In genomic region chrX:15654804-15655203, GRCh38 we compare ENCODE assay signal across 13 cellular contexts. TPM values are rescaled to one million over a fixed set of nuclear protein-coding genes. Genes with fewer than 3 reads are reported as not detected.
DNase-seq lines count a peak whose midpoint lies in the region; ATAC-seq, FAIRE-seq and TF ChIP-seq lines count a peak whose summit lies in the region.
"Not testable (repeated sequence)": the region's sequence is repeated elsewhere in the genome, so short reads cannot be mapped to it uniquely, and the experiment has no call there.
"Had no signal": no experiment of that assay in that cellular context is flagged by ENCODE, and none has a peak within 500 bp of the region (broad histone marks: within the 10 kb centered on the region; RNA-seq: fewer than 3 reads in every experiment).

No MANE protein-coding gene starts in this region.

- not testable (repeated sequence) for H3K4me1 Mint-ChIP-seq in activated naive CD8-positive, alpha-beta T cell treated with anti-CD3 and anti-CD28 coated beads, Interleukin-2, amount 10 ng/mL, durations not matched to agents 7 days and 5 days; effector memory CD8-positive, alpha-beta T cell (ENCODE audit: low read depth in 2 of 2)
- H3K4me1 Mint-ChIP-seq in natural killer cell, result peaks cover 13 to 31% of the 10 kb centered on the region in 2 donors

- not testable (repeated sequence) for H3K27me3 ChIP-seq in K562 (ENCODE audit: control insufficient read depth in 2 of 2, insufficient read depth in 2 of 2, low read length in 2 of 2)

- H3K27me3 Mint-ChIP-seq in activated naive CD8-positive, alpha-beta T cell treated with anti-CD3 and anti-CD28 coated beads, Interleukin-2, amount 10 ng/mL, durations not matched to agents 7 days and 5 days, result not testable (repeated sequence)
- H3K27me3 Mint-ChIP-seq in effector memory CD8-positive, alpha-beta T cell, result peaks cover 0 to 11% of the 10 kb centered on the region in 2 donors
- H3K27me3 Mint-ChIP-seq in natural killer cell (ENCODE audit: low read depth in 2 of 2), result peaks cover 1 to 37% of the 10 kb centered on the region in 2 donors

- not testable (repeated sequence) for H3K9ac ChIP-seq in K562 (ENCODE audit: insufficient read depth in 1 of 2, low read depth in 2 of 2, low read length in 2 of 2)

- H3K9me1 ChIP-seq in K562 (ENCODE audit: control insufficient read depth, insufficient read depth, low read length), result not testable (repeated sequence)

- not testable (repeated sequence) for H4K20me1 ChIP-seq in K562 (replicated peaks; ENCODE audit: control insufficient read depth, insufficient read depth, low read length)

- not testable (repeated sequence) for H3K9me3 Mint-ChIP-seq in activated naive CD8-positive, alpha-beta T cell treated with anti-CD3 and anti-CD28 coated beads, Interleukin-2, amount 10 ng/mL, durations not matched to agents 7 days and 5 days; effector memory CD8-positive, alpha-beta T cell; natural killer cell

- intact Hi-C loops in K562 (cut with micrococcal nuclease), result loop anchor here (10.0 kb wide), 1 partner anchor 310 kb away; no protein-coding TSS in a partner anchor
- intact Hi-C loops in natural killer cell (cut with micrococcal nuclease), result not testable (repeated sequence)

- not testable (repeated sequence) for H3K9me3 ChIP-seq in K562 (replicated peaks; ENCODE audit: control insufficient read depth, insufficient read depth, low read depth, low read length)

- POLR2A ChIA-PET in activated naive CD8-positive, alpha-beta T cell treated with anti-CD3 and anti-CD28 coated beads, Interleukin-2, amount 10 ng/mL, durations not matched to agents 7 days and 5 days (lab: Charles Lee), result not testable (repeated sequence)
- POLR2A ChIA-PET in K562 (lab: Yijun Ruan, JAX), result interaction anchor here (0.6 to 1.5 kb wide), 2 partner anchors 11 to 20 kb away, joined by 3 to 4 read pairs; no protein-coding TSS in a partner anchor

- not testable (repeated sequence) for H3K4me3 Mint-ChIP-seq in activated naive CD8-positive, alpha-beta T cell treated with anti-CD3 and anti-CD28 coated beads, Interleukin-2, amount 10 ng/mL, durations not matched to agents 7 days and 5 days; natural killer cell
- peak overlapping the region in 1 of 2 donors; percentile 31 for H3K4me3 Mint-ChIP-seq in effector memory CD8-positive, alpha-beta T cell

- not testable (repeated sequence) for TF ChIP-seq RAD21 in K562 (CRISPR knock-in tag; conservative IDR thresholded peaks at IDR 0.05 in 1 of 2, IDR thresholded peaks at IDR 0.05 in 1 of 2)

- in situ Hi-C loops in K562 (cut with MboI), result not testable (repeated sequence)

- ATAC-seq in activated naive CD8-positive, alpha-beta T cell treated with anti-CD3 and anti-CD28 coated beads, Interleukin-2, amount 10 ng/mL, durations not matched to agents 7 days and 5 days (ENCODE audit: low read depth), result peak; percentile 50
- ATAC-seq in K562 (peak; percentile 45), natural killer cell (peak; percentile 46 to 78 (median 59))
- ATAC-seq in effector memory CD8-positive, alpha-beta T cell (replicated peaks), result peak; percentile 69

- peak; percentile 57 for FAIRE-seq in GM12892 (lab: Jason Lieb, UNC)
- not testable (repeated sequence) for FAIRE-seq in K562 (lab: Jason Lieb, UNC)

- H3K4me2 ChIP-seq in K562 (ENCODE audit: insufficient read depth, low read length), result not testable (repeated sequence)

- DNase-seq in GM12892 (ENCODE audit: insufficient read length); activated naive CD8-positive, alpha-beta T cell treated with anti-CD3 and anti-CD28 coated beads, Interleukin-2, amount 10 ng/mL, durations not matched to agents 7 days and 5 days; K562 (ENCODE audit: extremely low read depth in 1 of 4, low spot score in 3 of 4); effector memory CD8-positive, alpha-beta T cell; natural killer cell: not testable (repeated sequence)

- CTCF ChIA-PET in K562 (lab: Yijun Ruan, JAX; ENCODE audit: low intra/inter-chr PET ratio), result not testable (repeated sequence)

- not testable (repeated sequence) for H3K36me3 ChIP-seq in K562 (ENCODE audit: control insufficient read depth, insufficient read depth, low read length)

- TF ChIP-seq CTCF in K562 (IDR thresholded peaks at IDR 0.05 in 2 of 3, conservative IDR thresholded peaks at IDR 0.05 in 1 of 3; ENCODE audit: insufficient read depth in 2 of 3, low read depth in 1 of 3, low read length in 3 of 3); natural killer cell (IDR thresholded peaks at IDR 0.05): not testable (repeated sequence)

- 8% methylated on average over 2 of the region's 6 CpGs for WGBS in K562 (ENCODE audit: insufficient coverage, low coverage, missing lambda C conversion rate)

- not testable (repeated sequence) for TF ChIP-seq EP300 in K562 (IDR thresholded peaks at IDR 0.05; ENCODE audit: low read length)

- not testable (repeated sequence) for TF ChIP-seq POLR2A in GM12892 (IDR thresholded peaks at IDR 0.05; ENCODE audit: low read depth, low read length); K562 (conservative IDR thresholded peaks at IDR 0.05)

- H3K4me3 ChIP-seq in K562, result not testable (repeated sequence)

- H3K27ac Mint-ChIP-seq in activated naive CD8-positive, alpha-beta T cell treated with anti-CD3 and anti-CD28 coated beads, Interleukin-2, amount 10 ng/mL, durations not matched to agents 7 days and 5 days, result not testable (repeated sequence)
- peak overlapping the region in 1 of 2 donors; percentile 49 for H3K27ac Mint-ChIP-seq in effector memory CD8-positive, alpha-beta T cell
- peak overlapping the region; percentile 17 to 82 for H3K27ac Mint-ChIP-seq in natural killer cell

- H3K4me1 ChIP-seq in K562 (replicated peaks in 1 of 2; ENCODE audit: control insufficient read depth in 2 of 2, insufficient read depth in 2 of 2, low read length in 2 of 2), result not testable (repeated sequence)

- peak overlapping the region; percentile 44; the same call in 1 of the 2 replicates for H2AFZ ChIP-seq in K562 (ENCODE audit: low read depth, low read length)

- not testable (repeated sequence) for H3K27ac ChIP-seq in K562 (ENCODE audit: extremely low read depth, low read depth, low read length)

- not testable (repeated sequence) for H3K36me3 Mint-ChIP-seq in activated naive CD8-positive, alpha-beta T cell treated with anti-CD3 and anti-CD28 coated beads, Interleukin-2, amount 10 ng/mL, durations not matched to agents 7 days and 5 days; effector memory CD8-positive, alpha-beta T cell (ENCODE audit: insufficient read depth); natural killer cell

- BruUV-seq in K562 (replicated peaks; lab: Mats Ljungman, UMichigan), result not testable (repeated sequence)

- H3K79me2 ChIP-seq in K562 (ENCODE audit: control insufficient read depth, insufficient read depth, low read length), result not testable (repeated sequence)

RNA-seq across cellular contexts. Expression of gene CLTRN, which starts 9.8 kb away (rescaled TPM):
- 0.21 TPM for polyA plus RNA-seq in GM12892 (2012; ENCODE audit: missing spikeins)
- total RNA-seq in activated naive CD8-positive, alpha-beta T cell treated with anti-CD3 and anti-CD28 coated beads, Interleukin-2, amount 10 ng/mL, durations not matched to agents 7 days and 5 days, result under 1 TPM in 1 of 2 experiments, not detected in 1; 0.43 TPM
- total RNA-seq in K562 (2011; cell fraction: chromatin; rRNA removed; ENCODE audit: low replicate concordance), result 0.26 TPM in 1 of 2 replicates, not detected in the other
- total RNA-seq in K562 (2011; cell fraction: nucleolus; rRNA removed), result 0.33 TPM in 1 of 2 replicates, not detected in the other
- total RNA-seq in K562 (2011; cell fraction: nucleoplasm; rRNA removed), result 0.29 and 0.53 TPM in 2 replicates
- total RNA-seq in K562 (2014; rRNA removed) (not detected in 2 replicates), K562 (2014; rRNA removed; fragmentation: Illumina TruSeq; extraction: Trizol) (0.15 TPM in 1 of 2 replicates, not detected in the other), K562 (2015; rRNA removed; fragmentation: Illumina TruSeq; extraction: Trizol) (0.11 TPM in 1 of 2 replicates, not detected in the other), K562 (2021) (0.18 and 0.25 TPM in 2 replicates), natural killer cell (under 1 TPM in 1 of 3 donors, not detected in 2; 0.28 TPM)
- polyA plus RNA-seq in K562 (2011; rRNA removed) (0.36 and 0.43 TPM in 2 replicates), K562 (2014; fragmentation: Illumina TruSeq; extraction: Trizol) (0.16 TPM in 1 of 2 replicates, not detected in the other), K562 (2014; fragmentation: Nextera tagmentation; extraction: Ambion mirVana) (under 1 TPM; 0.28 to 0.34 TPM), K562 (2014; rRNA removed) (0.28 TPM in 1 of 2 replicates, not detected in the other)
- polyA plus RNA-seq in K562 (2011; cell fraction: cytosol; rRNA removed), result 0.13 TPM in 1 of 2 replicates, not detected in the other
- 0.07 and 0.14 TPM in 2 replicates for polyA plus RNA-seq in K562 (2011; cell fraction: nucleus; rRNA removed)
- 0.18 and 0.50 TPM in 2 replicates for polyA plus RNA-seq in K562 (2012)
- 0.45 TPM in 1 of 2 replicates, not detected in the other for polyA minus RNA-seq in K562 (2011; rRNA and poly(A)+ RNA removed)
- not detected in 2 replicates for polyA minus RNA-seq in K562 (2011; cell fraction: cytosol; rRNA and poly(A)+ RNA removed)
- 0.22 TPM in 1 of 2 replicates, not detected in the other for polyA minus RNA-seq in K562 (2011; cell fraction: nucleus; rRNA and poly(A)+ RNA removed)
- total RNA-seq: A172, A673 had no signal
- polyA plus RNA-seq: CD14-positive monocyte had no signal

RNA-seq across cellular contexts. Expression of gene ACE2, which starts 54.0 kb away (rescaled TPM):
- not detected for polyA plus RNA-seq in GM12892 (2012; ENCODE audit: missing spikeins)
- not detected for total RNA-seq in activated naive CD8-positive, alpha-beta T cell treated with anti-CD3 and anti-CD28 coated beads, Interleukin-2, amount 10 ng/mL, durations not matched to agents 7 days and 5 days
- total RNA-seq in K562 (2011; cell fraction: chromatin; rRNA removed; ENCODE audit: low replicate concordance), result not detected in 2 replicates
- 0.53 TPM in 1 of 2 replicates, not detected in the other for total RNA-seq in K562 (2011; cell fraction: nucleolus; rRNA removed)
- total RNA-seq in K562 (2011; cell fraction: nucleoplasm; rRNA removed), result not detected in 2 replicates
- not detected in 2 replicates for total RNA-seq in K562 (2014; rRNA removed)
- 0.07 TPM in 1 of 2 replicates, not detected in the other for total RNA-seq in K562 (2014; rRNA removed; fragmentation: Illumina TruSeq; extraction: Trizol)
- 0.04 TPM in 1 of 2 replicates, not detected in the other for total RNA-seq in K562 (2015; rRNA removed; fragmentation: Illumina TruSeq; extraction: Trizol)
- not detected in 2 replicates for total RNA-seq in K562 (2021)
- 0.03 TPM in 1 of 2 replicates, not detected in the other for polyA plus RNA-seq in K562 (2011; rRNA removed)
- polyA plus RNA-seq in K562 (2011; cell fraction: cytosol; rRNA removed), result not detected in 2 replicates
- polyA plus RNA-seq in K562 (2011; cell fraction: nucleus; rRNA removed), result not detected in 2 replicates
- polyA plus RNA-seq in K562 (2012), result not detected in 2 replicates
- 0.09 TPM in 1 of 2 replicates, not detected in the other for polyA plus RNA-seq in K562 (2014; fragmentation: Illumina TruSeq; extraction: Trizol)
- not detected for polyA plus RNA-seq in K562 (2014; fragmentation: Nextera tagmentation; extraction: Ambion mirVana)
- polyA plus RNA-seq in K562 (2014; rRNA removed), result not detected in 2 replicates
- polyA minus RNA-seq in K562 (2011; rRNA and poly(A)+ RNA removed), result not detected in 2 replicates
- polyA minus RNA-seq in K562 (2011; cell fraction: cytosol; rRNA and poly(A)+ RNA removed), result not detected in 2 replicates
- polyA minus RNA-seq in K562 (2011; cell fraction: nucleus; rRNA and poly(A)+ RNA removed), result not detected in 2 replicates
- total RNA-seq in natural killer cell, result not detected
- total RNA-seq: A172; A673; CD4-positive, alpha-beta T cell; CD8-positive, alpha-beta memory T cell; GM23248; H1 had no signal
- polyA plus RNA-seq: BJ; CD14-positive monocyte; CD8-positive, alpha-beta memory T cell; GM23248 had no signal
